8 cellular contexts compared by ENCODE assay signal in genomic region chr1:154982897-154983648, GRCh38. TPM values are rescaled to one million over a fixed set of nuclear protein-coding genes. Genes with fewer than 3 reads are reported as not detected.
DNase-seq lines count a peak whose midpoint lies in the region; ATAC-seq and TF ChIP-seq lines count a peak whose summit lies in the region.

FLAD1 (plus strand) TSS chr1:154983344; CDS start chr1:154983695, 351 bp downstream.

- WGBS in spleen, 5 donors = 0 to 2% (median 1%) methylated on average over 26 of the region's 26 CpGs

- H3K27ac Mint-ChIP-seq in central memory CD8-positive, alpha-beta T cell (ENCODE audit: low read depth) = no peak within 1 kb of the TSS

- H3K27ac ChIP-seq in spleen = peak within 1 kb of the TSS; percentile 40 to 84 (median 76)

- TF ChIP-seq POLR2A in spleen (IDR thresholded peaks at IDR 0.05) = peak in 1 of 3 donors; percentile 30

- no peaks in the 10 kb centered on the region for H3K9me3 ChIP-seq in spleen

- TF ChIP-seq CTCF in AG10803 (conservative IDR thresholded peaks at IDR 0.05; ENCODE audit: low read length) (no peak), spleen (IDR thresholded peaks at IDR 0.05 in 8 of 11, conservative IDR thresholded peaks at IDR 0.05 in 3 of 11) (peak in 3 of 11 experiments; percentile 14 to 33 (median 21))

- no peak within 1 kb of the TSS for H3K4me3 Mint-ChIP-seq in central memory CD8-positive, alpha-beta T cell

- peaks cover 11 to 58% (median 28%) of the 10 kb centered on the region in 6 donors for H3K4me1 ChIP-seq in spleen

- H3K4me3 ChIP-seq in AG10803 (ENCODE audit: low read length) = peak within 1 kb of the TSS; percentile 96
- H3K4me3 ChIP-seq in spleen = peak within 1 kb of the TSS; percentile 66 to 92 (median 75)

- peaks cover 16% of the 10 kb centered on the region for H3K36me3 Mint-ChIP-seq in central memory CD8-positive, alpha-beta T cell (ENCODE audit: insufficient read depth)

- H3K9me3 Mint-ChIP-seq in central memory CD8-positive, alpha-beta T cell = no peaks in the 10 kb centered on the region

- intact Hi-C loops in spleen (cut with DNase I; ENCODE audit: low total_unique reads) = no loop called here

- DNase-seq in AG10803 (ENCODE audit: low read depth) (peak; percentile 100), NCI-H446 (lab: John Stamatoyannopoulos, UW) (peak; percentile 99 to 100), iris pigment epithelial cell (ENCODE audit: low read depth) (peak; percentile 100), spleen (peak; percentile 97)
- peak; percentile 83 to 89 (median 85) for DNase-seq in activated CD4-positive, CD25-positive, alpha-beta regulatory T cell (lab: John Stamatoyannopoulos, UW)
- DNase-seq in central memory CD8-positive, alpha-beta T cell (ENCODE audit: low spot score in 2 of 2) = peak; percentile 80 to 94

- no peaks in the 10 kb centered on the region for H3K27me3 ChIP-seq in spleen (replicated peaks in 1 of 7)

- ATAC-seq in GM19043 (IDR thresholded peaks at IDR 0.05; ENCODE audit: low read depth, unreplicated experiment) (peak; percentile 98), HG03354 (IDR thresholded peaks at IDR 0.05; ENCODE audit: poor library complexity, severe bottlenecking, unreplicated experiment) (peak; percentile 97)
- ATAC-seq in central memory CD8-positive, alpha-beta T cell (replicated peaks; ENCODE audit: extremely low read depth, poor library complexity, severe bottlenecking) = peak; percentile 100

- H3K27me3 Mint-ChIP-seq in central memory CD8-positive, alpha-beta T cell = no peaks in the 10 kb centered on the region

- H3K36me3 ChIP-seq in spleen = peaks cover 0 to 47% (median 9%) of the 10 kb centered on the region in 6 donors

- no peaks in the 10 kb centered on the region for H3K4me1 Mint-ChIP-seq in central memory CD8-positive, alpha-beta T cell

RNA-seq across cellular contexts. Expression of gene FLAD1, which starts in this region (rescaled TPM):
- total RNA-seq in spleen = 10 to 100 TPM; 27.1 to 35.8 (median 30.3) TPM
- polyA plus RNA-seq in spleen = 10 to 100 TPM; 31.9 to 43.4 (median 40.1) TPM

Comparison
In these comparisons a context has a peak if more than half of its experiments do, and no peak if none do; other contexts are left out.
1. Peak in every context shown above with its lines: DNase-seq, ATAC-seq, H3K4me3 ChIP-seq and H3K27ac ChIP-seq.